2 cellular contexts compared by ENCODE assay signal in the genomic region with DNA sequence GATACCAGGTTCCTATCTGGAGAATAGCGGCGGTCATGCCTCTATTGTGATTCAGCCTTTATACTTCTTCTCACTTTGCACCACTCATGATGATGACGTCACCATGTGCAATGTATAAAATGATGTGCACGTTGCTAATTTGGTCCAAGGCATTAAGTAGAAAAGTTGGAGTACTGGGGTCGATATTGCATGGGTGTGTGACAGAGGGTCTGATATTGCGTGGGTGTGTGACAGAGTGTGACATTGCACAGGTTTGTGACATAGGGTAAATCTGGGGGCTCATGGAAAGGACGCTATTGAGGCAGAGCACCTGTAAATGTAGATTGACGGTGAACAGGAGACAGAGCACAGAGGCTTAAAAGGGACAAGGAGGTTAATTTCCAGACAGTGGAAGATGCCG.
TF ChIP-seq lines count a peak whose summit lies in the region.

No MANE protein-coding gene starts in this region.

TF ChIP-seq in HepG2, 621 proteins besides CTCF, POLR2A, EP300 and RAD21:
- peak; percentile 75; the same call in 1 of the 2 replicates for TF ChIP-seq ATF7 (IDR thresholded peaks at IDR 0.05)
- TF ChIP-seq ATF7 (CRISPR knock-in tag; IDR thresholded peaks at IDR 0.05): no peak
- TF ChIP-seq, protein P1, sequence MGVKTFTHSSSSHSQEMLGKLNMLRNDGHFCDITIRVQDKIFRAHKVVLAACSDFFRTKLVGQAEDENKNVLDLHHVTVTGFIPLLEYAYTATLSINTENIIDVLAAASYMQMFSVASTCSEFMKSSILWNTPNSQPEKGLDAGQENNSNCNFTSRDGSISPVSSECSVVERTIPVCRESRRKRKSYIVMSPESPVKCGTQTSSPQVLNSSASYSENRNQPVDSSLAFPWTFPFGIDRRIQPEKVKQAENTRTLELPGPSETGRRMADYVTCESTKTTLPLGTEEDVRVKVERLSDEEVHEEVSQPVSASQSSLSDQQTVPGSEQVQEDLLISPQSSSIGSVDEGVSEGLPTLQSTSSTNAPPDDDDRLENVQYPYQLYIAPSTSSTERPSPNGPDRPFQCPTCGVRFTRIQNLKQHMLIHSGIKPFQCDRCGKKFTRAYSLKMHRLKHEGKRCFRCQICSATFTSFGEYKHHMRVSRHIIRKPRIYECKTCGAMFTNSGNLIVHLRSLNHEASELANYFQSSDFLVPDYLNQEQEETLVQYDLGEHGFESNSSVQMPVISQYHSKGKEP (CRISPR knock-in tag; IDR thresholded peaks at IDR 0.05): no peak
- TF ChIP-seq TCF7L2 (IDR thresholded peaks at IDR 0.05; ENCODE audit: low read depth, low read length): no peak
- no peak for TF ChIP-seq PPARG (CRISPR knock-in tag; conservative IDR thresholded peaks at IDR 0.05)
- TF ChIP-seq ZNF326 (CRISPR knock-in tag; IDR thresholded peaks at IDR 0.05; ENCODE audit: borderline replicate concordance): no peak
- peak; percentile 75; the same call in 1 of the 2 replicates for TF ChIP-seq CREB1 (IDR thresholded peaks at IDR 0.05)
- no peak for TF ChIP-seq CREB1 (CRISPR knock-in tag; IDR thresholded peaks at IDR 0.05)
- TF ChIP-seq GLI4 (CRISPR knock-in tag; IDR thresholded peaks at IDR 0.05; ENCODE audit: borderline replicate concordance): no peak
- TF ChIP-seq ZFP90 (CRISPR knock-in tag; IDR thresholded peaks at IDR 0.05; ENCODE audit: borderline replicate concordance): no peak
- TF ChIP-seq ZBTB38 (CRISPR knock-in tag; IDR thresholded peaks at IDR 0.05): no peak
- no peak for TF ChIP-seq ZNF33B (CRISPR knock-in tag; IDR thresholded peaks at IDR 0.05)
- TF ChIP-seq FOXJ3 (CRISPR knock-in tag; IDR thresholded peaks at IDR 0.05; ENCODE audit: borderline replicate concordance): no peak
- TF ChIP-seq, protein P2, sequence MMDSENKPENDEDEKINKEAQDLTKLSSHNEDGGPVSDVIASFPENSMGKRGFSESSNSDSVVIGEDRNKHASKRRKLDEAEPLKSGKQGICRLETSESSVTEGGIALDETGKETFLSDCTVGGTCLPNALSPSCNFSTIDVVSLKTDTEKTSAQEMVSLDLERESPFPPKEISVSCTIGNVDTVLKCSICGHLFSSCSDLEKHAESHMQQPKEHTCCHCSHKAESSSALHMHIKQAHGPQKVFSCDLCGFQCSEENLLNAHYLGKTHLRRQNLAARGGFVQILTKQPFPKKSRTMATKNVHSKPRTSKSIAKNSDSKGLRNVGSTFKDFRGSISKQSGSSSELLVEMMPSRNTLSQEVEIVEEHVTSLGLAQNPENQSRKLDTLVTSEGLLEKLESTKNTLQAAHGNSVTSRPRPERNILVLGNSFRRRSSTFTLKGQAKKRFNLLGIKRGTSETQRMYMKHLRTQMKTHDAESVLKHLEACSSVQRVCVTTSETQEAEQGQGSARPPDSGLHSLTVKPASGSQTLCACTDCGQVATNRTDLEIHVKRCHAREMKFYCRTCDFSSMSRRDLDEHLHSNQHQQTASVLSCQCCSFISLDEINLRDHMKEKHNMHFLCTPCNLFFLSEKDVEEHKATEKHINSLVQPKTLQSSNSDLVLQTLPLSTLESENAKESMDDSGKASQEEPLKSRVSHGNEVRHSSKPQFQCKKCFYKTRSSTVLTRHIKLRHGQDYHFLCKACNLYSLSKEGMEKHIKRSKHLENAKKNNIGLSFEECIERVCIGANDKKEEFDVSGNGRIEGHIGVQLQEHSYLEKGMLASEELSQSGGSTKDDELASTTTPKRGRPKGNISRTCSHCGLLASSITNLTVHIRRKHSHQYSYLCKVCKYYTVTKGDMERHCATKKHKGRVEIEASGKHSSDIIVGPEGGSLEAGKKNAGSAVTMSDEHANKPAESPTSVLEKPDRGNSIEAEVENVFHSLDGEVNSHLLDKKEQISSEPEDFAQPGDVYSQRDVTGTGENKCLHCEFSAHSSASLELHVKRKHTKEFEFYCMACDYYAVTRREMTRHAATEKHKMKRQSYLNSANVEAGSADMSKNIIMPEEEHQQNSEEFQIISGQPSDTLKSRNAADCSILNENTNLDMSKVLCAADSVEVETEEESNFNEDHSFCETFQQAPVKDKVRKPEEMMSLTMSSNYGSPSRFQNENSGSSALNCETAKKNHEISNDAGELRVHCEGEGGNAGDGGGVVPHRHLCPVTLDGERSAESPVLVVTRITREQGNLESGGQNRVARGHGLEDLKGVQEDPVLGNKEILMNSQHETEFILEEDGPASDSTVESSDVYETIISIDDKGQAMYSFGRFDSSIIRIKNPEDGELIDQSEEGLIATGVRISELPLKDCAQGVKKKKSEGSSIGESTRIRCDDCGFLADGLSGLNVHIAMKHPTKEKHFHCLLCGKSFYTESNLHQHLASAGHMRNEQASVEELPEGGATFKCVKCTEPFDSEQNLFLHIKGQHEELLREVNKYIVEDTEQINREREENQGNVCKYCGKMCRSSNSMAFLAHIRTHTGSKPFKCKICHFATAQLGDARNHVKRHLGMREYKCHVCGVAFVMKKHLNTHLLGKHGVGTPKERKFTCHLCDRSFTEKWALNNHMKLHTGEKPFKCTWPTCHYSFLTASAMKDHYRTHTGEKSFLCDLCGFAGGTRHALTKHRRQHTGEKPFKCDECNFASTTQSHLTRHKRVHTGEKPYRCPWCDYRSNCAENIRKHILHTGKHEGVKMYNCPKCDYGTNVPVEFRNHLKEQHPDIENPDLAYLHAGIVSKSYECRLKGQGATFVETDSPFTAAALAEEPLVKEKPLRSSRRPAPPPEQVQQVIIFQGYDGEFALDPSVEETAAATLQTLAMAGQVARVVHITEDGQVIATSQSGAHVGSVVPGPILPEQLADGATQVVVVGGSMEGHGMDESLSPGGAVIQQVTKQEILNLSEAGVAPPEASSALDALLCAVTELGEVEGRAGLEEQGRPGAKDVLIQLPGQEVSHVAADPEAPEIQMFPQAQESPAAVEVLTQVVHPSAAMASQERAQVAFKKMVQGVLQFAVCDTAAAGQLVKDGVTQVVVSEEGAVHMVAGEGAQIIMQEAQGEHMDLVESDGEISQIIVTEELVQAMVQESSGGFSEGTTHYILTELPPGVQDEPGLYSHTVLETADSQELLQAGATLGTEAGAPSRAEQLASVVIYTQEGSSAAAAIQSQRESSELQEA (CRISPR knock-in tag; IDR thresholded peaks at IDR 0.05; ENCODE audit: not compliant biosample characterization): no peak

TF ChIP-seq in H1, 55 proteins besides CTCF, POLR2A, EP300 and RAD21:
- no peak for TF ChIP-seq NANOG (IDR thresholded peaks at IDR 0.05; ENCODE audit: insufficient read depth, low read depth, low read length, poor library complexity, severe bottlenecking)
TF ChIP-seq in H1: peak in this region for 0.
